Comparison of ENCODE assay signal across 1 cellular context in the genomic region with DNA sequence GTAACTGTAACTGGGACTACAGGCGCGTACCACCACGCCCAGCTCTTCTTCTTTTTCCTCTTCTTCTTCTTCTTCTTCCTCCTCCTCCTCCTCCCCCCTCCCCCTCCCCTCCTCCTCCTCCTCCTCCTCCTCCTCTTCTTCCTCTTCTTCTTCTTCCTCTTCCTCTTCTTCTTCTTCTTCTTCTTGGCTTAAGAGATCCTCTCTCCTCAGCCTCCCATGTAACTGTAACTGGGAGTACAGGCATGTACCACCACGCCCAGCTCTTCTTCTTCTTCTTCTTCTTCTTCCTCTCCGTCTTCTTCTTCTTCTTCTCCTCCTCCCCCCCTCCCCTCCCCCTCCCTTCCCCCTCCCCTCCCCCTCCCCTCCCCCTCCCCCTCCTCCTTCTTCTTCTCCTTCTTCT.
A peak's percentile ranks its signal among the peaks of the same experiment; 100 is the strongest.
TF ChIP-seq lines count a peak whose summit lies in the region.

No MANE protein-coding gene starts in this region.

TF ChIP-seq in HepG2, 621 proteins besides CTCF, POLR2A, EP300 and RAD21:
- TF ChIP-seq PHF8 (CRISPR knock-in tag; IDR thresholded peaks at IDR 0.05) (no peak), HNRNPK (IDR thresholded peaks at IDR 0.05; ENCODE audit: low read depth, low read length, poor library complexity, severe bottlenecking) (peak; percentile 33)
TF ChIP-seq in HepG2: peak in this region for 1.
